1 cellular context compared by ENCODE assay signal in the genomic region with DNA sequence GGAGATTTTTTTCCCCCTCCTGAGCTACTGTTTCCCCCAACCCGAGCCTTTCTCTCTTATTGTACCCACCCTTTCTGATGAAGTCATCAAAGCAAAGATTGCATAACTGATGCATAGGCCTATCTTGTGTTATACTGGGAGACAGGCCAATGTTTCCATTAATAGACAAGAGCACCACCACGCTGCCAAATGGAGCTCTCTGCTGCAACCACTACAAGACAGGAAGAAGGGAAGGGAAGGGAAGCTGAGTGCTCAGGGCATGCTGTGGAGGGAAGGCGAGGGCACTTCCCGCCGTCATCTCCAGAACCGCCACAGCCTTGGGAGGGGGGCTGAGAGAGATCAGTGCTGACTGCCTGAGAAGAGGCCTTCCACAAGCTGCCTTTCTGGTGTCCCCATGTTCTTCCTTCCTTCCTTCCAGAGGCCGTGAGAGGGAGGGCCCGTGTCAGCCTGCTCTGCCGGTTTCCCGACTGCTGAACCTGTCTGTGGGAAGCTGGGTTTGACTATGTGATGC.
TF ChIP-seq lines count a peak whose summit lies in the region.

No MANE protein-coding gene starts in this region.

TF ChIP-seq in K562, 482 proteins besides CTCF, POLR2A, EP300 and RAD21 (continued from another document):
- TF ChIP-seq, protein P1, sequence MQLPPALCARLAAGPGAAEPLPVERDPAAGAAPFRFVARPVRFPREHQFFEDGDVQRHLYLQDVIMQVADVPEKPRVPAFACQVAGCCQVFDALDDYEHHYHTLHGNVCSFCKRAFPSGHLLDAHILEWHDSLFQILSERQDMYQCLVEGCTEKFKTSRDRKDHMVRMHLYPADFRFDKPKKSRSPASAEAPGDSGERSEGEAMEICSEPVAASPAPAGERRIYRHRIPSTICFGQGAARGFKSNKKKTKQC (CRISPR knock-in tag; IDR thresholded peaks at IDR 0.05): no peak
- TF ChIP-seq SRSF7 (optimal IDR thresholded peaks at IDR 0.05; ENCODE audit: low read depth, low read length) (no peak), PTBP1 (IDR thresholded peaks at IDR 0.05; ENCODE audit: low read depth, low read length) (no peak), ZNF699 (CRISPR knock-in tag; IDR thresholded peaks at IDR 0.05; ENCODE audit: insufficient replicate concordance) (no peak), SREBF2 (CRISPR knock-in tag; IDR thresholded peaks at IDR 0.05) (no peak), ZNF785 (CRISPR knock-in tag; IDR thresholded peaks at IDR 0.05) (no peak), OTX1 (CRISPR knock-in tag; IDR thresholded peaks at IDR 0.05) (no peak), ZBTB8A (IDR thresholded peaks at IDR 0.05; ENCODE audit: partially characterized antibody) (no peak), ZNF79 (CRISPR knock-in tag; IDR thresholded peaks at IDR 0.05; ENCODE audit: low read depth) (no peak)
TF ChIP-seq in K562: peak in this region for 19.
